ENCODE assay signal across 1 cellular context in genomic region chr2:160583823-160584537, GRCh38.
TF ChIP-seq lines count a peak whose summit lies in the region.

No MANE protein-coding gene starts in this region.

TF ChIP-seq in SK-N-SH treated with all-trans-retinoic acid at 6 μM for 48 hours, 23 proteins besides CTCF, POLR2A, EP300 and RAD21 (continued from another document):
- TF ChIP-seq TSHZ2 (CRISPR knock-in tag; IDR thresholded peaks at IDR 0.05), result no peak
- TF ChIP-seq SNAI2 (CRISPR knock-in tag; IDR thresholded peaks at IDR 0.05), result no peak
- TF ChIP-seq PATZ1 (CRISPR knock-in tag; IDR thresholded peaks at IDR 0.05; ENCODE audit: borderline replicate concordance), result no peak
- TF ChIP-seq ESRRG (CRISPR knock-in tag; IDR thresholded peaks at IDR 0.05), result no peak
